16 cellular contexts compared by ENCODE assay signal in the genomic region with DNA sequence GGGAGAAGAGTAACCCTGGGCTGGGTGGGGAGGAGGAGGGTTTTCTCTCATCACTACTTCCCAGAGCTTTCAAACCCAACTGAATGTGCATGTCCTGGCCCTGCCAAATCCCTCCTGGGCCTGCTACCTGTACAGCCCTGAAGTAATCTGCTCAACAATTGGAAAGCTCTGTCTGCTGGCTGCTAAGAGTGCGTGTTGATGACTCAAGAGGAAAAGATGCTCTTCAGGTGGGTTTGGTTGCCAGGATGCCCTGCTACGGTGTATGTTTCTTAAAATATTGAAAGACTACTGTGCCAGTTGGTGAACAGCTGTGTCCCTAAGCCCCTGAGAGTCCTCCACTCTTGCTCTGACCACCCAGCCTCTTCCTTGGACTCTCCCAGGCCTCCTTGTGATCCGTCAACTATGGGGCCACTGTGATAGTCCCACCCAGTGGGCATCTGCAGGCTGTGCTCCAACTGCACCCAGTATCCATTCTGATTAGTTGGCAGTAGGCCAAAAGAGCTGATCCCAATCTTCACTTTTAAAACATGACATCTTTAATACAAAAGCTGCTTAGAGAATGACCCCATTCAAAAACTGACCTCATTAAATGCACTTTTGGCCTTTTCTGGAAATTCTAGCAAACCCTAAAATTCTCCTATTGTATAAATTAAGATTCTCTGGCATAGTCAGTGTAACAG.
A peak's percentile ranks its signal among the peaks of the same experiment; 100 is the strongest.
DNase-seq lines count a peak whose midpoint lies in the region; ATAC-seq, FAIRE-seq and TF ChIP-seq lines count a peak whose summit lies in the region.
"Had no signal": no experiment of that assay in that cellular context is flagged by ENCODE, and none has a peak within 500 bp of the region (broad histone marks: within the 10 kb centered on the region; RNA-seq: fewer than 3 reads in every experiment).

No MANE protein-coding gene starts in this region.

- H3K27ac ChIP-seq in thymus (ENCODE audit: low read depth): peak overlapping the region; percentile 47
- H3K27ac ChIP-seq: adrenal gland, gastroesophageal sphincter, VCaP had no signal

- peaks cover 8% of the 10 kb centered on the region for H3K4me1 ChIP-seq in thymus (ENCODE audit: control insufficient read depth, insufficient read depth, low read length)
- H3K4me1 ChIP-seq: adrenal gland, gastroesophageal sphincter had no signal

- no peak for ATAC-seq in central memory CD8-positive, alpha-beta T cell (replicated peaks; ENCODE audit: extremely low read depth, poor library complexity, severe bottlenecking)
- ATAC-seq: gastroesophageal sphincter, left colon, Right ventricle myocardium inferior had no signal

- H3K4me1 Mint-ChIP-seq in activated naive CD4-positive, alpha-beta T cell treated with anti-CD3 and anti-CD28 coated beads, Interleukin-2, amount 10 ng/mL, durations not matched to agents 7 days and 5 days: peaks cover 58% of the 10 kb centered on the region
- H3K4me1 Mint-ChIP-seq in central memory CD8-positive, alpha-beta T cell: peaks cover 69% of the 10 kb centered on the region

- peaks cover 3% of the 10 kb centered on the region for H3K36me3 Mint-ChIP-seq in activated naive CD4-positive, alpha-beta T cell treated with anti-CD3 and anti-CD28 coated beads, Interleukin-2, amount 10 ng/mL, durations not matched to agents 7 days and 5 days
- peaks cover 56% of the 10 kb centered on the region for H3K36me3 Mint-ChIP-seq in central memory CD8-positive, alpha-beta T cell (ENCODE audit: insufficient read depth)

- no peak overlapping the region for H3K4me3 Mint-ChIP-seq in activated naive CD4-positive, alpha-beta T cell treated with anti-CD3 and anti-CD28 coated beads, Interleukin-2, amount 10 ng/mL, durations not matched to agents 7 days and 5 days
- peak overlapping the region; percentile 52 for H3K4me3 Mint-ChIP-seq in central memory CD8-positive, alpha-beta T cell

- H3K9me3 ChIP-seq in thymus (ENCODE audit: control insufficient read depth): no peaks in the 10 kb centered on the region
- H3K9me3 ChIP-seq: adrenal gland, gastroesophageal sphincter had no signal

- H3K4me3 ChIP-seq in thymus (ENCODE audit: low read length): no peak overlapping the region
- H3K4me3 ChIP-seq: adrenal gland, gastroesophageal sphincter had no signal

- CTCF ChIA-PET in activated naive CD4-positive, alpha-beta T cell treated with anti-CD3 and anti-CD28 coated beads, Interleukin-2, amount 10 ng/mL, durations not matched to agents 7 days and 5 days (lab: Charles Lee): interaction anchor here (1.5 to 2.0 kb wide), 3 partner anchors 8 to 149 kb away, joined by 4 to 8 read pairs (median 5); no protein-coding TSS in a partner anchor

- FAIRE-seq in D721Med (lab: Jason Lieb, UNC): no peak
- FAIRE-seq: bronchial epithelial cell had no signal

- H3K36me3 ChIP-seq in thymus (ENCODE audit: control insufficient read depth, insufficient read depth): no peaks in the 10 kb centered on the region
- H3K36me3 ChIP-seq: adrenal gland, gastroesophageal sphincter had no signal

- H3K27ac Mint-ChIP-seq in activated naive CD4-positive, alpha-beta T cell treated with anti-CD3 and anti-CD28 coated beads, Interleukin-2, amount 10 ng/mL, durations not matched to agents 7 days and 5 days: peak overlapping the region; percentile 98
- peak overlapping the region; percentile 71 for H3K27ac Mint-ChIP-seq in central memory CD8-positive, alpha-beta T cell (ENCODE audit: low read depth)

- 79% methylated on average over 3 of the region's 3 CpGs for WGBS in thymus

- H3K27me3 Mint-ChIP-seq in activated naive CD4-positive, alpha-beta T cell treated with anti-CD3 and anti-CD28 coated beads, Interleukin-2, amount 10 ng/mL, durations not matched to agents 7 days and 5 days: no peaks in the 10 kb centered on the region
- no peaks in the 10 kb centered on the region for H3K27me3 Mint-ChIP-seq in central memory CD8-positive, alpha-beta T cell

- no peaks in the 10 kb centered on the region for H3K27me3 ChIP-seq in thymus (ENCODE audit: control insufficient read depth, insufficient read depth)
- H3K27me3 ChIP-seq: adrenal gland, gastroesophageal sphincter had no signal

- H3K9me3 Mint-ChIP-seq in activated naive CD4-positive, alpha-beta T cell treated with anti-CD3 and anti-CD28 coated beads, Interleukin-2, amount 10 ng/mL, durations not matched to agents 7 days and 5 days: no peaks in the 10 kb centered on the region
- no peaks in the 10 kb centered on the region for H3K9me3 Mint-ChIP-seq in central memory CD8-positive, alpha-beta T cell

- TF ChIP-seq CTCF in D721Med (IDR thresholded peaks at IDR 0.05; ENCODE audit: insufficient read depth, missing control alignments) (no peak), GM20000 (IDR thresholded peaks at IDR 0.05; ENCODE audit: extremely low read depth, missing control alignments) (no peak)

- DNase-seq in activated naive CD4-positive, alpha-beta T cell treated with anti-CD3 and anti-CD28 coated beads, Interleukin-2, amount 10 ng/mL, durations not matched to agents 7 days and 5 days: no peak
- no peak for DNase-seq in activated naive CD4-positive, alpha-beta T cell (lab: John Stamatoyannopoulos, UW)
- DNase-seq in NCI-H69 (lab: John Stamatoyannopoulos, UW): peak; percentile 22
- no peak for DNase-seq in central memory CD8-positive, alpha-beta T cell (ENCODE audit: low spot score in 2 of 2)
- no peak for DNase-seq in D721Med (ENCODE audit: insufficient read length, low spot score)
- no peak for DNase-seq in GM20000 (ENCODE audit: low spot score)
- DNase-seq: adrenal gland; left colon; NCI-H1436; stimulated activated CD8-positive, alpha-beta memory T cell treated with anti-CD3 and anti-CD28 coated beads, Interleukin-4, amount 100 ng/mL, for 48 hours; SW 1271 had no signal
